11 cellular contexts compared by ENCODE assay signal in the genomic region with DNA sequence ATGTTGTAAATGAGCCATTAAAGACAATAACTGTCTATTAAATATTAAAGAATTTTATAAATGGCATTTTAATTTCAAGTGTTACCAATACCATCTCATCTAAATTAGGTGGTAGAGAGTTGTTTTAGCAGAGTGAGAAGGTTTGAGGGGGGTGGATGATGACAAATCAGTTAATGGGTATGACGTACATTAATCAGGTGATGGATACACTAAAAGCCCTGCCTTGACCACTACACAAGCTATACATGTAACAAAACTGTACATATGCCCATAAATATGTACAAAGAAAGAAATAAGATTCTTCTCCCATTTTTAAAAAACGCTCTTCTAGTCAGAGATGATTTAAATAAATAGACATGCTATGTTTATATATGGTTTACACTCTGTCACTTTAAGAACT. TPM values are rescaled to one million over a fixed set of nuclear protein-coding genes. Genes with fewer than 3 reads are reported as not detected.
"Had no signal": no experiment of that assay in that cellular context is flagged by ENCODE, and none has a peak within 500 bp of the region (broad histone marks: within the 10 kb centered on the region; RNA-seq: fewer than 3 reads in every experiment).

No MANE protein-coding gene starts in this region.

- H2AFZ ChIP-seq: GM23248, GM23338 had no signal

- DNase-seq: GM23248, GOT3, H7, H9, HCEC 1CT, HFFc6 had no signal

- H3K4me3 ChIP-seq: GM23248, GM23338, HAP-1 had no signal

- H3K36me3 ChIP-seq: HAP-1 had no signal

- H3K9me3 ChIP-seq: HAP-1 had no signal

- H3K4me1 ChIP-seq: HAP-1 had no signal

- H3K4me2 ChIP-seq: GM23338 had no signal

- ATAC-seq: GM23338, HCT116 had no signal

- FAIRE-seq: H54 had no signal

- H3K27ac ChIP-seq: GM23248 had no signal

- H3K9ac ChIP-seq: GM23248 had no signal

RNA-seq across cellular contexts. Expression of a gene that starts 40.0 kb away (rescaled TPM):
- total RNA-seq: GM23248, H4, HFFc6 had no signal
- polyA plus RNA-seq: GM23248 had no signal
